15 cellular contexts compared by ENCODE assay signal in the genomic region with DNA sequence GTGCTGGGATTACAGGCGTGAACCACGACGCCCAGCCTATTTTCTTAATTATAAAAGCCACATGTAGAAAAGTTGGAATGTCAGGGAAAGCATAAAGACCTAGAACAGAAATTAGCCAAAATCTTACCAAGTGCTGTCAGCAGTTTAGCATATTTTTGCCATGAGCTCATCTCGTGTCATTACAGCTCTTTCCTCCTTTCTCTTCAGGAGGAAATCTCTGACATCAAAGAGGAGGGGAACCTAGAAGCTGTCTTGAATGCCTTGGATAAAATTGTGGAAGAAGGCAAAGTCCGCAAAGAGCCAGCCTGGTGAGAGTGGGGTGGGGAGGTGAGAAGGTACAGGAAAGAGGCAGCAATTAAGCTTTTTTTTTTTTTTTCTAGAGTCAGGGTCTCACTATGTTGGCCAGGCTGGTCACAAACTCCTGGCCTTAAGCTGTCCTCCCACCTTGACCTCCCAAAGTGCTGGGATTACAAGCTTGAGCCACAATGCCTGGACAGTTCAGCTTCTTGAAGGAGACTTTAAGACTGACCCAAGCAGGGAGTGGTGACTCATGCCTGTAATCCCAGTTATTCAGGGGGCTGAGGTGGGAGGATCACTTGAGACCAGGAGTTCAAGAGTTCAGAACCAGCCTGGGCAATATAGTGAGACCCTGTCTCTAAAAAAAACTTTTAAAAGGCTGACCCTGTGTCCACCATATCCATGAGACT. TPM values are rescaled to one million over a fixed set of nuclear protein-coding genes. Genes with fewer than 3 reads are reported as not detected.
DNase-seq lines count a peak whose midpoint lies in the region; ATAC-seq and TF ChIP-seq lines count a peak whose summit lies in the region.
"Had no signal": no experiment of that assay in that cellular context is flagged by ENCODE, and none has a peak within 500 bp of the region (broad histone marks: within the 10 kb centered on the region; RNA-seq: fewer than 3 reads in every experiment).

No MANE protein-coding gene starts in this region.

- H3K4me1 ChIP-seq in adipocyte (ENCODE audit: control insufficient read depth, insufficient read depth, low read length): peaks cover 11% of the 10 kb centered on the region
- H3K4me1 ChIP-seq in mucosa of descending colon (ENCODE audit: low read depth): no peaks in the 10 kb centered on the region

- peak overlapping the region; percentile 43 for H3K27ac Mint-ChIP-seq in activated naive CD8-positive, alpha-beta T cell treated with anti-CD3 and anti-CD28 coated beads for 36 hours
- H3K27ac Mint-ChIP-seq in activated naive CD8-positive, alpha-beta T cell treated with anti-CD3 and anti-CD28 coated beads, Interleukin-2, amount 50 U/mL, for 24 hours: no peak overlapping the region

- H3K36me3 Mint-ChIP-seq in activated naive CD8-positive, alpha-beta T cell treated with anti-CD3 and anti-CD28 coated beads for 36 hours: peaks cover 23% of the 10 kb centered on the region
- peaks cover 46% of the 10 kb centered on the region for H3K36me3 Mint-ChIP-seq in activated naive CD8-positive, alpha-beta T cell treated with anti-CD3 and anti-CD28 coated beads, Interleukin-2, amount 50 U/mL, for 24 hours (ENCODE audit: low read depth)

- no peak for DNase-seq in activated naive CD8-positive, alpha-beta T cell treated with anti-CD3 and anti-CD28 coated beads for 36 hours
- no peak for DNase-seq in activated naive CD8-positive, alpha-beta T cell treated with anti-CD3 and anti-CD28 coated beads, Interleukin-2, amount 50 U/mL, for 24 hours
- DNase-seq in adipocyte (ENCODE audit: low read depth): peak; percentile 84
- DNase-seq in glomerular visceral epithelial cell (ENCODE audit: extremely low spot score): peak; percentile 50
- no peak for DNase-seq in cerebellum (ENCODE audit: low spot score)
- DNase-seq in mucosa of descending colon: no peak
- DNase-seq: AML-193; anterior cingulate cortex; erythroblast; NCI-H1694; stimulated activated naive CD8-positive, alpha-beta T cell treated with anti-CD3 and anti-CD28 coated beads, Interleukin-15, Interleukin-2, amounts not matched to agents 100 U/mL and 50 U/mL, for 24 hours; T-helper 9 cell had no signal

- ATAC-seq in activated naive CD8-positive, alpha-beta T cell treated with anti-CD3 and anti-CD28 coated beads, Interleukin-2, amount 50 U/mL, for 24 hours: no peak
- ATAC-seq in mucosa of descending colon: no peak
- no peak for ATAC-seq in HG02852 (IDR thresholded peaks at IDR 0.05; ENCODE audit: unreplicated experiment)
- no peak for ATAC-seq in GM21381 (IDR thresholded peaks at IDR 0.05; ENCODE audit: unreplicated experiment)
- ATAC-seq: stimulated activated naive CD8-positive, alpha-beta T cell treated with anti-CD3 and anti-CD28 coated beads, Interleukin-15, Interleukin-2, amounts not matched to agents 100 U/mL and 50 U/mL, for 24 hours had no signal

- no peaks in the 10 kb centered on the region for H3K27me3 ChIP-seq in adipocyte (replicated peaks; ENCODE audit: control insufficient read depth, insufficient read depth, low read length)

- H3K4me1 Mint-ChIP-seq in activated naive CD8-positive, alpha-beta T cell treated with anti-CD3 and anti-CD28 coated beads for 36 hours: peaks cover 15% of the 10 kb centered on the region
- H3K4me1 Mint-ChIP-seq in activated naive CD8-positive, alpha-beta T cell treated with anti-CD3 and anti-CD28 coated beads, Interleukin-2, amount 50 U/mL, for 24 hours: peaks cover 14% of the 10 kb centered on the region

- no peak overlapping the region for H3K9ac ChIP-seq in adipocyte (ENCODE audit: low read length)

- intact Hi-C loops in mucosa of descending colon (cut with DNase I, micrococcal nuclease): no loop called here

- no peak for TF ChIP-seq CTCF in mucosa of descending colon (IDR thresholded peaks at IDR 0.05)

- H3K9me3 ChIP-seq in adipocyte (ENCODE audit: control insufficient read depth, low read length): no peaks in the 10 kb centered on the region
- no peaks in the 10 kb centered on the region for H3K9me3 ChIP-seq in mucosa of descending colon

- H3K9me3 Mint-ChIP-seq in activated naive CD8-positive, alpha-beta T cell treated with anti-CD3 and anti-CD28 coated beads for 36 hours: no peaks in the 10 kb centered on the region
- no peaks in the 10 kb centered on the region for H3K9me3 Mint-ChIP-seq in activated naive CD8-positive, alpha-beta T cell treated with anti-CD3 and anti-CD28 coated beads, Interleukin-2, amount 50 U/mL, for 24 hours
- H3K9me3 Mint-ChIP-seq: IgD-negative memory B cell had no signal

- H3K36me3 ChIP-seq in adipocyte (ENCODE audit: control insufficient read depth, insufficient read depth, low read length, severe bottlenecking): peaks cover 36% of the 10 kb centered on the region
- no peaks in the 10 kb centered on the region for H3K36me3 ChIP-seq in mucosa of descending colon (ENCODE audit: low read depth)

- H3K27me3 Mint-ChIP-seq in activated naive CD8-positive, alpha-beta T cell treated with anti-CD3 and anti-CD28 coated beads for 36 hours: no peaks in the 10 kb centered on the region
- H3K27me3 Mint-ChIP-seq in activated naive CD8-positive, alpha-beta T cell treated with anti-CD3 and anti-CD28 coated beads, Interleukin-2, amount 50 U/mL, for 24 hours: no peaks in the 10 kb centered on the region
- H3K27me3 Mint-ChIP-seq: IgD-negative memory B cell had no signal

- no peak overlapping the region for H3K4me3 Mint-ChIP-seq in activated naive CD8-positive, alpha-beta T cell treated with anti-CD3 and anti-CD28 coated beads for 36 hours
- no peak overlapping the region for H3K4me3 Mint-ChIP-seq in activated naive CD8-positive, alpha-beta T cell treated with anti-CD3 and anti-CD28 coated beads, Interleukin-2, amount 50 U/mL, for 24 hours
- H3K4me3 Mint-ChIP-seq: IgD-negative memory B cell had no signal

- H3K4me3 ChIP-seq in adipocyte (ENCODE audit: low read length) (no peak overlapping the region), mucosa of descending colon (no peak overlapping the region)

RNA-seq across cellular contexts. Expression of a gene that starts 8.4 kb away (rescaled TPM):
- total RNA-seq in activated naive CD8-positive, alpha-beta T cell treated with anti-CD3 and anti-CD28 coated beads for 36 hours: 1 to 10 TPM; 1.6 to 2.2 TPM
- total RNA-seq in cerebellum (0.73 TPM), mucosa of descending colon (1 to 10 TPM; 1.4 to 4.6 (median 2.4) TPM)

RNA-seq across cellular contexts. Expression of a gene that starts 14.3 kb away (rescaled TPM):
- 1 to 10 TPM; 4.4 to 4.9 TPM for total RNA-seq in activated naive CD8-positive, alpha-beta T cell treated with anti-CD3 and anti-CD28 coated beads for 36 hours
- total RNA-seq in cerebellum: 7.7 TPM
- 1 to 10 TPM; 1.5 to 6.2 (median 1.9) TPM for total RNA-seq in mucosa of descending colon

RNA-seq across cellular contexts. Expression of a gene that starts 20.8 kb away (rescaled TPM):
- 10 to 100 TPM; 83.4 to 87.3 TPM for total RNA-seq in activated naive CD8-positive, alpha-beta T cell treated with anti-CD3 and anti-CD28 coated beads for 36 hours
- total RNA-seq in cerebellum: 24.7 TPM
- total RNA-seq in mucosa of descending colon: 10 to 100 TPM; 38.1 to 46.8 (median 43.6) TPM

RNA-seq across cellular contexts. Expression of a gene that starts 39.7 kb away (rescaled TPM):
- total RNA-seq in activated naive CD8-positive, alpha-beta T cell treated with anti-CD3 and anti-CD28 coated beads for 36 hours: 10 to 100 TPM; 55.0 to 60.7 TPM
- 12.1 TPM for total RNA-seq in cerebellum
- 10 to 100 TPM; 19.8 to 31.1 (median 24.8) TPM for total RNA-seq in mucosa of descending colon

RNA-seq across cellular contexts. Expression of a gene that starts 49.1 kb away (rescaled TPM):
- total RNA-seq in activated naive CD8-positive, alpha-beta T cell treated with anti-CD3 and anti-CD28 coated beads for 36 hours: 10 to 100 TPM; 90.7 to 92.0 TPM
- total RNA-seq in cerebellum: 44.0 TPM
- 10 to 100 TPM; 72.9 to 89.5 (median 81.1) TPM for total RNA-seq in mucosa of descending colon

Comparison
In these comparisons a context has a peak if more than half of its experiments do, and no peak if none do; other contexts are left out.
1. DNase-seq: peak in adipocyte (single experiment) and glomerular visceral epithelial cell (single experiment); none in activated naive CD8-positive, alpha-beta T cell treated with anti-CD3 and anti-CD28 coated beads for 36 hours (single experiment), activated naive CD8-positive, alpha-beta T cell treated with anti-CD3 and anti-CD28 coated beads, Interleukin-2, amount 50 U/mL, for 24 hours (single experiment), cerebellum (single experiment) and mucosa of descending colon (0 of 3).